2 cellular contexts compared by ENCODE assay signal in the genomic region with DNA sequence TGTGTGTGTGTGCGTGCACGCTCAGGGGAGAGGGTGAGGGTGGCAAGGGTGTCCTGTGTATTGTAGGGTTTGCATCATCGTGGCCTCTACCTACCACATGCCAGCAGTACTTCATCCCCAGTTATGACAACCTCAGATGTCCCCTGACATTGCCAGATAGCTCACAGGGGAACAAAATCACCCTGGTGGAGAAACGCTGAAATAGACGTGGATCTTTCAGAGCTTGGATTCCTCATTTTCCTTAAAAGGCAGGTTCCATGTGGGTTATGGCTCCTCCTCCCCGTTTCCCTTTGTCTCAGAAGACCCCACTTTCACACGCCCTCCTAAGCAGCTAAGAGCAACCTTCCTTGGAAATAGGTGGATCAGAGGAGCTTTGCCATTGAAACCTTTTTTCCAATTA.
TF ChIP-seq lines count a peak whose summit lies in the region.

No MANE protein-coding gene starts in this region.

TF ChIP-seq in GM23338, 12 proteins besides CTCF, POLR2A, EP300 and RAD21 (continues in another document):
- TF ChIP-seq, protein P1, sequence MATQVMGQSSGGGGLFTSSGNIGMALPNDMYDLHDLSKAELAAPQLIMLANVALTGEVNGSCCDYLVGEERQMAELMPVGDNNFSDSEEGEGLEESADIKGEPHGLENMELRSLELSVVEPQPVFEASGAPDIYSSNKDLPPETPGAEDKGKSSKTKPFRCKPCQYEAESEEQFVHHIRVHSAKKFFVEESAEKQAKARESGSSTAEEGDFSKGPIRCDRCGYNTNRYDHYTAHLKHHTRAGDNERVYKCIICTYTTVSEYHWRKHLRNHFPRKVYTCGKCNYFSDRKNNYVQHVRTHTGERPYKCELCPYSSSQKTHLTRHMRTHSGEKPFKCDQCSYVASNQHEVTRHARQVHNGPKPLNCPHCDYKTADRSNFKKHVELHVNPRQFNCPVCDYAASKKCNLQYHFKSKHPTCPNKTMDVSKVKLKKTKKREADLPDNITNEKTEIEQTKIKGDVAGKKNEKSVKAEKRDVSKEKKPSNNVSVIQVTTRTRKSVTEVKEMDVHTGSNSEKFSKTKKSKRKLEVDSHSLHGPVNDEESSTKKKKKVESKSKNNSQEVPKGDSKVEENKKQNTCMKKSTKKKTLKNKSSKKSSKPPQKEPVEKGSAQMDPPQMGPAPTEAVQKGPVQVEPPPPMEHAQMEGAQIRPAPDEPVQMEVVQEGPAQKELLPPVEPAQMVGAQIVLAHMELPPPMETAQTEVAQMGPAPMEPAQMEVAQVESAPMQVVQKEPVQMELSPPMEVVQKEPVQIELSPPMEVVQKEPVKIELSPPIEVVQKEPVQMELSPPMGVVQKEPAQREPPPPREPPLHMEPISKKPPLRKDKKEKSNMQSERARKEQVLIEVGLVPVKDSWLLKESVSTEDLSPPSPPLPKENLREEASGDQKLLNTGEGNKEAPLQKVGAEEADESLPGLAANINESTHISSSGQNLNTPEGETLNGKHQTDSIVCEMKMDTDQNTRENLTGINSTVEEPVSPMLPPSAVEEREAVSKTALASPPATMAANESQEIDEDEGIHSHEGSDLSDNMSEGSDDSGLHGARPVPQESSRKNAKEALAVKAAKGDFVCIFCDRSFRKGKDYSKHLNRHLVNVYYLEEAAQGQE (IDR thresholded peaks at IDR 0.05; ENCODE audit: unreplicated experiment), result no peak
- TF ChIP-seq, protein P2, sequence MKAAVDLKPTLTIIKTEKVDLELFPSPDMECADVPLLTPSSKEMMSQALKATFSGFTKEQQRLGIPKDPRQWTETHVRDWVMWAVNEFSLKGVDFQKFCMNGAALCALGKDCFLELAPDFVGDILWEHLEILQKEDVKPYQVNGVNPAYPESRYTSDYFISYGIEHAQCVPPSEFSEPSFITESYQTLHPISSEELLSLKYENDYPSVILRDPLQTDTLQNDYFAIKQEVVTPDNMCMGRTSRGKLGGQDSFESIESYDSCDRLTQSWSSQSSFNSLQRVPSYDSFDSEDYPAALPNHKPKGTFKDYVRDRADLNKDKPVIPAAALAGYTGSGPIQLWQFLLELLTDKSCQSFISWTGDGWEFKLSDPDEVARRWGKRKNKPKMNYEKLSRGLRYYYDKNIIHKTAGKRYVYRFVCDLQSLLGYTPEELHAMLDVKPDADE (IDR thresholded peaks at IDR 0.05), result no peak
- TF ChIP-seq ZNF331 (CRISPR knock-in tag; IDR thresholded peaks at IDR 0.05; ENCODE audit: low read depth) (no peak), EZH2phosphoT487 (IDR thresholded peaks at IDR 0.05; ENCODE audit: unreplicated experiment) (no peak), ZNF114 (CRISPR knock-in tag; IDR thresholded peaks at IDR 0.05) (no peak), JUNB (IDR thresholded peaks at IDR 0.05; ENCODE audit: unreplicated experiment) (no peak), STAT1 (IDR thresholded peaks at IDR 0.05; ENCODE audit: unreplicated experiment) (no peak), CREB1 (CRISPR knock-in tag; IDR thresholded peaks at IDR 0.05; ENCODE audit: low read depth) (no peak), POLR2AphosphoS5 (IDR thresholded peaks at IDR 0.05; ENCODE audit: low read depth) (no peak)
- TF ChIP-seq, protein P3, sequence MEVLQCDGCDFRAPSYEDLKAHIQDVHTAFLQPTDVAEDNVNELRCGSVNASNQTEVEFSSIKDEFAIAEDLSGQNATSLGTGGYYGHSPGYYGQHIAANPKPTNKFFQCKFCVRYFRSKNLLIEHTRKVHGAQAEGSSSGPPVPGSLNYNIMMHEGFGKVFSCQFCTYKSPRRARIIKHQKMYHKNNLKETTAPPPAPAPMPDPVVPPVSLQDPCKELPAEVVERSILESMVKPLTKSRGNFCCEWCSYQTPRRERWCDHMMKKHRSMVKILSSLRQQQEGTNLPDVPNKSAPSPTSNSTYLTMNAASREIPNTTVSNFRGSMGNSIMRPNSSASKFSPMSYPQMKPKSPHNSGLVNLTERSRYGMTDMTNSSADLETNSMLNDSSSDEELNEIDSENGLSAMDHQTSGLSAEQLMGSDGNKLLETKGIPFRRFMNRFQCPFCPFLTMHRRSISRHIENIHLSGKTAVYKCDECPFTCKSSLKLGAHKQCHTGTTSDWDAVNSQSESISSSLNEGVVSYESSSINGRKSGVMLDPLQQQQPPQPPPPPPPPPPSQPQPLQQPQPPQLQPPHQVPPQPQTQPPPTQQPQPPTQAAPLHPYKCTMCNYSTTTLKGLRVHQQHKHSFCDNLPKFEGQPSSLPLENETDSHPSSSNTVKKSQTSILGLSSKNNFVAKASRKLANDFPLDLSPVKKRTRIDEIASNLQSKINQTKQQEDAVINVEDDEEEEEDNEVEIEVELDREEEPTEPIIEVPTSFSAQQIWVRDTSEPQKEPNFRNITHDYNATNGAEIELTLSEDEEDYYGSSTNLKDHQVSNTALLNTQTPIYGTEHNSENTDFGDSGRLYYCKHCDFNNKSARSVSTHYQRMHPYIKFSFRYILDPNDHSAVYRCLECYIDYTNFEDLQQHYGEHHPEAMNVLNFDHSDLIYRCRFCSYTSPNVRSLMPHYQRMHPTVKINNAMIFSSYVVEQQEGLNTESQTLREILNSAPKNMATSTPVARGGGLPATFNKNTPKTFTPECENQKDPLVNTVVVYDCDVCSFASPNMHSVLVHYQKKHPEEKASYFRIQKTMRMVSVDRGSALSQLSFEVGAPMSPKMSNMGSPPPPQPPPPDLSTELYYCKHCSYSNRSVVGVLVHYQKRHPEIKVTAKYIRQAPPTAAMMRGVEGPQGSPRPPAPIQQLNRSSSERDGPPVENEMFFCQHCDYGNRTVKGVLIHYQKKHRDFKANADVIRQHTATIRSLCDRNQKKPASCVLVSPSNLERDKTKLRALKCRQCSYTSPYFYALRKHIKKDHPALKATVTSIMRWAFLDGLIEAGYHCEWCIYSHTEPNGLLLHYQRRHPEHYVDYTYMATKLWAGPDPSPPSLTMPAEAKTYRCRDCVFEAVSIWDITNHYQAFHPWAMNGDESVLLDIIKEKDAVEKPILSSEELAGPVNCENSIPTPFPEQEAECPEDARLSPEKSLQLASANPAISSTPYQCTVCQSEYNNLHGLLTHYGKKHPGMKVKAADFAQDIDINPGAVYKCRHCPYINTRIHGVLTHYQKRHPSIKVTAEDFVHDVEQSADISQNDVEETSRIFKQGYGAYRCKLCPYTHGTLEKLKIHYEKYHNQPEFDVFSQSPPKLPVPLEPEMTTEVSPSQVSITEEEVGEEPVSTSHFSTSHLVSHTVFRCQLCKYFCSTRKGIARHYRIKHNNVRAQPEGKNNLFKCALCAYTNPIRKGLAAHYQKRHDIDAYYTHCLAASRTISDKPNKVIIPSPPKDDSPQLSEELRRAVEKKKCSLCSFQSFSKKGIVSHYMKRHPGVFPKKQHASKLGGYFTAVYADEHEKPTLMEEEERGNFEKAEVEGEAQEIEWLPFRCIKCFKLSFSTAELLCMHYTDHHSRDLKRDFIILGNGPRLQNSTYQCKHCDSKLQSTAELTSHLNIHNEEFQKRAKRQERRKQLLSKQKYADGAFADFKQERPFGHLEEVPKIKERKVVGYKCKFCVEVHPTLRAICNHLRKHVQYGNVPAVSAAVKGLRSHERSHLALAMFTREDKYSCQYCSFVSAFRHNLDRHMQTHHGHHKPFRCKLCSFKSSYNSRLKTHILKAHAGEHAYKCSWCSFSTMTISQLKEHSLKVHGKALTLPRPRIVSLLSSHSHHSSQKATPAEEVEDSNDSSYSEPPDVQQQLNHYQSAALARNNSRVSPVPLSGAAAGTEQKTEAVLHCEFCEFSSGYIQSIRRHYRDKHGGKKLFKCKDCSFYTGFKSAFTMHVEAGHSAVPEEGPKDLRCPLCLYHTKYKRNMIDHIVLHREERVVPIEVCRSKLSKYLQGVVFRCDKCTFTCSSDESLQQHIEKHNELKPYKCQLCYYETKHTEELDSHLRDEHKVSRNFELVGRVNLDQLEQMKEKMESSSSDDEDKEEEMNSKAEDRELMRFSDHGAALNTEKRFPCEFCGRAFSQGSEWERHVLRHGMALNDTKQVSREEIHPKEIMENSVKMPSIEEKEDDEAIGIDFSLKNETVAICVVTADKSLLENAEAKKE (CRISPR knock-in tag; IDR thresholded peaks at IDR 0.05), result no peak

TF ChIP-seq in K562, 482 proteins besides CTCF, POLR2A, EP300 and RAD21 (continued from another document):
- TF ChIP-seq MTA3 (IDR thresholded peaks at IDR 0.05; ENCODE audit: borderline replicate concordance), result no peak
- no peak for TF ChIP-seq TOE1 (IDR thresholded peaks at IDR 0.05; ENCODE audit: borderline replicate concordance)
- TF ChIP-seq TOE1 (CRISPR knock-in tag; IDR thresholded peaks at IDR 0.05; ENCODE audit: borderline replicate concordance, low read depth), result no peak
- TF ChIP-seq MIER1 (IDR thresholded peaks at IDR 0.05; ENCODE audit: low read depth), result no peak
- TF ChIP-seq ZNF778 (CRISPR knock-in tag; IDR thresholded peaks at IDR 0.05), result no peak
- TF ChIP-seq MCM7 (IDR thresholded peaks at IDR 0.05), result no peak
- no peak for TF ChIP-seq C11orf30 (IDR thresholded peaks at IDR 0.05; ENCODE audit: low read depth)
- TF ChIP-seq CHD4 (IDR thresholded peaks at IDR 0.05; ENCODE audit: insufficient read depth, insufficient replicate concordance, low read depth, low read length, poor library complexity, severe bottlenecking), result no peak
- TF ChIP-seq TAF9B (IDR thresholded peaks at IDR 0.05; ENCODE audit: partially characterized antibody), result no peak
